8 cellular contexts compared by ENCODE assay signal in the genomic region with DNA sequence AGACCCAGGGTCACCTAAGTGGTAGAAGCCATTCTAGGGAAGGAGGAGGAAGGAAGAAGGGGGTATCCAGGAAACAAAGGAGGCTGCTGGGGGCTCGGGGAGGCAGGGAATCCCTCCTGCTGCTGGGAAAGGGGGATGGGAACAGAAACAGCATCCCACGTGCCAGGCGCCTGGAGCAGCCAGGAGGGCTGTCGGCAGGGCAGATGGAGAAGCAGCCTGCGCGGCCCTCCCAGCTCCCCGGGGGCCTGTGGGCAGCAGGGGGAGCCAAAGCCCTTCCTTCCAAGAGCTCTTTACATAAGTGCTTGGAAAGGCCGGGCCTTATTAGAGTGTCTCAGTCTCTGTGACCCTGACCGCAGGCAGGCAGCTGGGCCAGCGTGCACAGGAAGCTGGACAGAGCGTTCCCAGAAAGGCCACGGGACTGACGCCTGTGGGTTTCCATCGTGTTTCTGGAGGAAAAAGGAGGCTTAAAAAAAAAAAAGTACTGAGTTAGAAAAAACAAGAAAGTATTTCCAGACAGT. TPM values are rescaled to one million over a fixed set of nuclear protein-coding genes. Genes with fewer than 3 reads are reported as not detected.
A peak's percentile ranks its signal among the peaks of the same experiment; 100 is the strongest.
DNase-seq lines count a peak whose midpoint lies in the region; ATAC-seq and TF ChIP-seq lines count a peak whose summit lies in the region.

No MANE protein-coding gene starts in this region.

- no peaks in the 10 kb centered on the region for H3K9me3 ChIP-seq in gastroesophageal sphincter
- no peaks in the 10 kb centered on the region for H3K9me3 ChIP-seq in subcutaneous abdominal adipose tissue (ENCODE audit: control insufficient read depth in 5 of 5, low read length in 5 of 5)

- ATAC-seq in SK-N-SH treated with all-trans-retinoic acid at 6 μM for 48 hours (peak; percentile 99), gastroesophageal sphincter (peak; percentile 98), GM18870 (IDR thresholded peaks at IDR 0.05; ENCODE audit: unreplicated experiment) (no peak)

- no peak for TF ChIP-seq EP300 in gastroesophageal sphincter (IDR thresholded peaks at IDR 0.05)

- no peak overlapping the region for H3K4me3 ChIP-seq in GM12864 (ENCODE audit: low read depth, low read length)
- H3K4me3 ChIP-seq in gastroesophageal sphincter, result no peak overlapping the region
- no peak overlapping the region for H3K4me3 ChIP-seq in subcutaneous abdominal adipose tissue (ENCODE audit: low read depth in 1 of 5, low read length in 5 of 5)

- H3K4me3 Mint-ChIP-seq in activated naive CD4-positive, alpha-beta T cell treated with anti-CD3 and anti-CD28 coated beads, Interleukin-2, amount 50 U/mL, for 24 hours, result no peak overlapping the region

- H3K27ac Mint-ChIP-seq in activated naive CD4-positive, alpha-beta T cell treated with anti-CD3 and anti-CD28 coated beads, Interleukin-2, amount 50 U/mL, for 24 hours, result peak overlapping the region; percentile 89

- H3K36me3 ChIP-seq in gastroesophageal sphincter, result peaks cover 0 to 39% of the 10 kb centered on the region in 2 donors
- H3K36me3 ChIP-seq in subcutaneous abdominal adipose tissue (ENCODE audit: control insufficient read depth in 5 of 5, insufficient read depth in 5 of 5, low read length in 5 of 5), result peaks cover 3 to 41% (median 31%) of the 10 kb centered on the region in 5 donors

- no peak for TF ChIP-seq POLR2A in gastroesophageal sphincter (IDR thresholded peaks at IDR 0.05)

- peaks cover 5 to 44% (median 29%) of the 10 kb centered on the region in 3 donors for H3K4me1 ChIP-seq in gastroesophageal sphincter
- peaks cover 4 to 36% (median 32%) of the 10 kb centered on the region in 5 donors for H3K4me1 ChIP-seq in subcutaneous abdominal adipose tissue (ENCODE audit: control insufficient read depth in 5 of 5, insufficient read depth in 5 of 5, low read length in 5 of 5)

- peak overlapping the region in 4 of 5 donors; percentile 53 to 71 (median 60) for H3K9ac ChIP-seq in subcutaneous abdominal adipose tissue (ENCODE audit: low read length in 5 of 5)

- H3K27me3 Mint-ChIP-seq in activated naive CD4-positive, alpha-beta T cell treated with anti-CD3 and anti-CD28 coated beads, Interleukin-2, amount 50 U/mL, for 24 hours, result no peaks in the 10 kb centered on the region

- TF ChIP-seq CTCF in GM12864 (IDR thresholded peaks at IDR 0.05; ENCODE audit: low read depth, low read length, missing control alignments) (peak; percentile 74), LNCAP (IDR thresholded peaks at IDR 0.05) (peak; percentile 23), gastroesophageal sphincter (IDR thresholded peaks at IDR 0.05) (peak in 3 of 4 experiments; percentile 74 to 96 (median 83))

- 0 to 3% methylated on average over 10 to 12 of the region's 14 CpGs for WGBS in gastroesophageal sphincter (ENCODE audit: low coverage in 1 of 2), 2 donors

- DNase-seq in GM12864 (ENCODE audit: low read depth), result no peak
- peak; percentile 15 to 92 (median 70) for DNase-seq in nucleus accumbens (lab: John Stamatoyannopoulos, UW)

- no peaks in the 10 kb centered on the region for H3K36me3 Mint-ChIP-seq in activated naive CD4-positive, alpha-beta T cell treated with anti-CD3 and anti-CD28 coated beads, Interleukin-2, amount 50 U/mL, for 24 hours

- peaks cover 8% of the 10 kb centered on the region for H3K4me1 Mint-ChIP-seq in activated naive CD4-positive, alpha-beta T cell treated with anti-CD3 and anti-CD28 coated beads, Interleukin-2, amount 50 U/mL, for 24 hours

- no peaks in the 10 kb centered on the region for H3K9me3 Mint-ChIP-seq in activated naive CD4-positive, alpha-beta T cell treated with anti-CD3 and anti-CD28 coated beads, Interleukin-2, amount 50 U/mL, for 24 hours

- H3K27me3 ChIP-seq in gastroesophageal sphincter (no peaks in the 10 kb centered on the region), subcutaneous abdominal adipose tissue (ENCODE audit: control insufficient read depth in 5 of 5, insufficient read depth in 4 of 5, low read length in 5 of 5) (no peaks in the 10 kb centered on the region)

- H3K27ac ChIP-seq in gastroesophageal sphincter (peak overlapping the region; percentile 84 to 98 (median 94)), subcutaneous abdominal adipose tissue (ENCODE audit: low read depth, low read length) (peak overlapping the region; percentile 76)

TF ChIP-seq in SK-N-SH treated with all-trans-retinoic acid at 6 μM for 48 hours, 23 proteins besides CTCF, POLR2A, EP300 and RAD21:
- TF ChIP-seq GLIS3 (CRISPR knock-in tag; IDR thresholded peaks at IDR 0.05), result no peak
- TF ChIP-seq ISL1 (CRISPR knock-in tag; IDR thresholded peaks at IDR 0.05), result no peak
- no peak for TF ChIP-seq PPARA (CRISPR knock-in tag; IDR thresholded peaks at IDR 0.05; ENCODE audit: borderline replicate concordance)
- TF ChIP-seq, protein P1, sequence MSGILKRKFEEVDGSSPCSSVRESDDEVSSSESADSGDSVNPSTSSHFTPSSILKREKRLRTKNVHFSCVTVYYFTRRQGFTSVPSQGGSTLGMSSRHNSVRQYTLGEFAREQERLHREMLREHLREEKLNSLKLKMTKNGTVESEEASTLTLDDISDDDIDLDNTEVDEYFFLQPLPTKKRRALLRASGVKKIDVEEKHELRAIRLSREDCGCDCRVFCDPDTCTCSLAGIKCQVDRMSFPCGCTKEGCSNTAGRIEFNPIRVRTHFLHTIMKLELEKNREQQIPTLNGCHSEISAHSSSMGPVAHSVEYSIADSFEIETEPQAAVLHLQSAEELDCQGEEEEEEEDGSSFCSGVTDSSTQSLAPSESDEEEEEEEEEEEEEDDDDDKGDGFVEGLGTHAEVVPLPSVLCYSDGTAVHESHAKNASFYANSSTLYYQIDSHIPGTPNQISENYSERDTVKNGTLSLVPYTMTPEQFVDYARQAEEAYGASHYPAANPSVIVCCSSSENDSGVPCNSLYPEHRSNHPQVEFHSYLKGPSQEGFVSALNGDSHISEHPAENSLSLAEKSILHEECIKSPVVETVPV (CRISPR knock-in tag; IDR thresholded peaks at IDR 0.05), result no peak
- TF ChIP-seq, protein P2, sequence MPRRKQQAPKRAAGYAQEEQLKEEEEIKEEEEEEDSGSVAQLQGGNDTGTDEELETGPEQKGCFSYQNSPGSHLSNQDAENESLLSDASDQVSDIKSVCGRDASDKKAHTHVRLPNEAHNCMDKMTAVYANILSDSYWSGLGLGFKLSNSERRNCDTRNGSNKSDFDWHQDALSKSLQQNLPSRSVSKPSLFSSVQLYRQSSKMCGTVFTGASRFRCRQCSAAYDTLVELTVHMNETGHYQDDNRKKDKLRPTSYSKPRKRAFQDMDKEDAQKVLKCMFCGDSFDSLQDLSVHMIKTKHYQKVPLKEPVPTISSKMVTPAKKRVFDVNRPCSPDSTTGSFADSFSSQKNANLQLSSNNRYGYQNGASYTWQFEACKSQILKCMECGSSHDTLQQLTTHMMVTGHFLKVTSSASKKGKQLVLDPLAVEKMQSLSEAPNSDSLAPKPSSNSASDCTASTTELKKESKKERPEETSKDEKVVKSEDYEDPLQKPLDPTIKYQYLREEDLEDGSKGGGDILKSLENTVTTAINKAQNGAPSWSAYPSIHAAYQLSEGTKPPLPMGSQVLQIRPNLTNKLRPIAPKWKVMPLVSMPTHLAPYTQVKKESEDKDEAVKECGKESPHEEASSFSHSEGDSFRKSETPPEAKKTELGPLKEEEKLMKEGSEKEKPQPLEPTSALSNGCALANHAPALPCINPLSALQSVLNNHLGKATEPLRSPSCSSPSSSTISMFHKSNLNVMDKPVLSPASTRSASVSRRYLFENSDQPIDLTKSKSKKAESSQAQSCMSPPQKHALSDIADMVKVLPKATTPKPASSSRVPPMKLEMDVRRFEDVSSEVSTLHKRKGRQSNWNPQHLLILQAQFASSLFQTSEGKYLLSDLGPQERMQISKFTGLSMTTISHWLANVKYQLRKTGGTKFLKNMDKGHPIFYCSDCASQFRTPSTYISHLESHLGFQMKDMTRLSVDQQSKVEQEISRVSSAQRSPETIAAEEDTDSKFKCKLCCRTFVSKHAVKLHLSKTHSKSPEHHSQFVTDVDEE (CRISPR knock-in tag; IDR thresholded peaks at IDR 0.05), result peak; percentile 50; the same call in 1 of the 2 replicates
- 0 out of 2 replicates have a peak, but pooled peaks have one; percentile 51 for TF ChIP-seq SNAI2 (CRISPR knock-in tag; IDR thresholded peaks at IDR 0.05)

RNA-seq across cellular contexts. Expression of a gene that starts 24.8 kb away (rescaled TPM):
- 10 to 100 TPM; 22.9 to 63.0 (median 34.5) TPM for total RNA-seq in gastroesophageal sphincter

RNA-seq across cellular contexts. Expression of a gene that starts 41.0 kb away (rescaled TPM):
- 10 to 100 TPM in 3 of 4 donors, 1 to 10 TPM in 1; 8.1 to 21.7 (median 13.7) TPM for total RNA-seq in gastroesophageal sphincter

RNA-seq across cellular contexts. Expression of a gene that starts 43.4 kb away (rescaled TPM):
- total RNA-seq in gastroesophageal sphincter, result 10 to 100 TPM; 24.1 to 75.1 (median 52.1) TPM

Comparison
In these comparisons a context has a peak if more than half of its experiments do, and no peak if none do; other contexts are left out.
1. CTCF ChIP-seq: peak in every context shown above with its lines; median percentile 83 in gastroesophageal sphincter; 74 in GM12864; 23 in LNCAP.